In genomic region chr2:46837112-46837454, GRCh38 we compare ENCODE assay signal across 10 cellular contexts.
DNase-seq lines count a peak whose midpoint lies in the region; ATAC-seq and TF ChIP-seq lines count a peak whose summit lies in the region.
"Had no signal": no experiment of that assay in that cellular context is flagged by ENCODE, and none has a peak within 500 bp of the region (broad histone marks: within the 10 kb centered on the region; RNA-seq: fewer than 3 reads in every experiment).

No MANE protein-coding gene starts in this region.

- no peak overlapping the region for H3K4ac ChIP-seq in neuronal stem cell (ENCODE audit: low read length)

- no peak overlapping the region for H4K91ac ChIP-seq in neuronal stem cell (ENCODE audit: low read depth, low read length, poor library complexity)

- H3K23ac ChIP-seq in neuronal stem cell (ENCODE audit: low read depth, low read length, poor library complexity), result no peak overlapping the region

- H2AFZ ChIP-seq in GM23248, result no peak overlapping the region
- no peak overlapping the region for H2AFZ ChIP-seq in neuronal stem cell (ENCODE audit: low read length)

- H3K27ac ChIP-seq in GM23248 (peak overlapping the region; percentile 21; the same call in 1 of the 2 replicates), Peyer's patch (no peak overlapping the region), neuronal stem cell (replicated peaks; ENCODE audit: low read length) (no peak overlapping the region), upper lobe of right lung (no peak overlapping the region)
- H3K27ac ChIP-seq: BLaER1 had no signal

- H3K27me3 ChIP-seq in GM23248 (replicated peaks; ENCODE audit: insufficient read depth), result no peaks in the 10 kb centered on the region
- H3K27me3 ChIP-seq in Peyer's patch, result no peaks in the 10 kb centered on the region
- H3K27me3 ChIP-seq in neuronal stem cell (ENCODE audit: control insufficient read depth in 3 of 3, insufficient read depth in 3 of 3, low read depth in 1 of 3, low read length in 3 of 3), result peaks cover 0 to 38% (median 0%) of the 10 kb centered on the region in 3 experiments
- no peaks in the 10 kb centered on the region for H3K27me3 ChIP-seq in upper lobe of right lung
- H3K27me3 ChIP-seq: BLaER1 had no signal

- H3K4me2 ChIP-seq in GM23248 (ENCODE audit: unreplicated experiment) (no peak overlapping the region), neuronal stem cell (ENCODE audit: insufficient read depth, low read length, poor library complexity, severe bottlenecking) (no peak overlapping the region)

- H3K4me3 ChIP-seq in GM23248 (no peak overlapping the region), Peyer's patch (no peak overlapping the region), neuronal stem cell (ENCODE audit: low read length in 2 of 2) (no peak overlapping the region), upper lobe of right lung (no peak overlapping the region)
- H3K4me3 ChIP-seq: BLaER1 had no signal

- no peak overlapping the region for H3K18ac ChIP-seq in neuronal stem cell (ENCODE audit: low read length)

- H3K79me1 ChIP-seq in neuronal stem cell (ENCODE audit: low read depth, low read length), result no peaks in the 10 kb centered on the region

- H2AK5ac ChIP-seq in neuronal stem cell (ENCODE audit: low read depth, low read length), result no peak overlapping the region

- 94 to 95% methylated on average over 10 of the region's 10 CpGs for WGBS in GM23248 (ENCODE audit: low coverage in 1 of 2, low lambda C conversion rate in 2 of 2, missing lambda C conversion rate in 2 of 2), 2 experiments
- WGBS in neuronal stem cell (ENCODE audit: extremely low coverage in 2 of 2, insufficient read length in 2 of 2, insufficient replicate concordance in 1 of 2), 2 donors, result no CpG with 5 or more reads among the region's 10 CpGs

- peaks cover 20% of the 10 kb centered on the region for H3K4me1 ChIP-seq in GM23248 (ENCODE audit: insufficient read depth)
- no peaks in the 10 kb centered on the region for H3K4me1 ChIP-seq in Peyer's patch
- H3K4me1 ChIP-seq in neuronal stem cell (ENCODE audit: control insufficient read depth in 2 of 2, insufficient read depth in 1 of 2, low read depth in 1 of 2, low read length in 2 of 2), result no peaks in the 10 kb centered on the region
- H3K4me1 ChIP-seq in upper lobe of right lung, result no peaks in the 10 kb centered on the region

- in situ Hi-C loops in GM23248 (cut with MboI), result no loop called here

- H4K8ac ChIP-seq in neuronal stem cell (ENCODE audit: low read depth, low read length), result no peak overlapping the region

- H2BK5ac ChIP-seq in neuronal stem cell (ENCODE audit: low read length), result no peak overlapping the region

- H3K36me3 ChIP-seq in GM23248 (ENCODE audit: low read depth) (peaks cover 6% of the 10 kb centered on the region; the same call in 1 of the 2 replicates), Peyer's patch (no peaks in the 10 kb centered on the region), neuronal stem cell (replicated peaks in 1 of 2; ENCODE audit: control insufficient read depth in 2 of 2, insufficient read depth in 2 of 2, low read length in 2 of 2) (no peaks in the 10 kb centered on the region), upper lobe of right lung (no peaks in the 10 kb centered on the region)
- H3K36me3 ChIP-seq: BLaER1 had no signal

- no peaks in the 10 kb centered on the region for H4K20me1 ChIP-seq in GM23248 (ENCODE audit: insufficient read depth)
- H4K20me1 ChIP-seq: BLaER1 had no signal

- no peak for ATAC-seq in upper lobe of right lung
- ATAC-seq in HG02970 (IDR thresholded peaks at IDR 0.05; ENCODE audit: low FRiP score, unreplicated experiment), result no peak
- ATAC-seq in HG03025 (IDR thresholded peaks at IDR 0.05; ENCODE audit: low FRiP score, unreplicated experiment), result no peak

- intact Hi-C loops in upper lobe of right lung (cut with DNase I), result no loop called here

- DNase-seq in GM23248, result no peak
- DNase-seq in Peyer's patch, result peak in 2 of 3 donors; percentile 13 to 24
- no peak for DNase-seq in neuronal stem cell (ENCODE audit: low spot score)
- DNase-seq in upper lobe of right lung, result peak; percentile 23
- DNase-seq: AML-193; CD4-positive, CD25-positive, alpha-beta regulatory T cell; DMS53 had no signal

- no peak overlapping the region for H2BK12ac ChIP-seq in neuronal stem cell (ENCODE audit: low read length)

- H3K14ac ChIP-seq in neuronal stem cell (ENCODE audit: low read length), result peak overlapping the region; percentile 10

- H3F3A ChIP-seq in GM23248 (ENCODE audit: insufficient read depth), result peaks cover 59% of the 10 kb centered on the region

- no peaks in the 10 kb centered on the region for H3K9me2 ChIP-seq in GM23248 (ENCODE audit: insufficient read depth)

- no peak overlapping the region for H2BK120ac ChIP-seq in neuronal stem cell (ENCODE audit: low read depth, low read length)

- H3K9ac ChIP-seq in GM23248, result no peak overlapping the region
- H3K9ac ChIP-seq in neuronal stem cell (ENCODE audit: low read depth, low read length, poor library complexity), result no peak overlapping the region
- H3K9ac ChIP-seq: BLaER1 had no signal

- peaks cover 56% of the 10 kb centered on the region for H3K79me2 ChIP-seq in GM23248 (ENCODE audit: insufficient read depth)

- TF ChIP-seq CTCF in Peyer's patch (IDR thresholded peaks at IDR 0.05), result no peak
- no peak for TF ChIP-seq CTCF in upper lobe of right lung (IDR thresholded peaks at IDR 0.05)

- H2BK15ac ChIP-seq in neuronal stem cell (ENCODE audit: low read length), result no peak overlapping the region

- H3K9me3 ChIP-seq in GM23248 (ENCODE audit: low read depth) (no peaks in the 10 kb centered on the region), Peyer's patch (no peaks in the 10 kb centered on the region), neuronal stem cell (replicated peaks in 1 of 2; ENCODE audit: control insufficient read depth in 2 of 2, insufficient read depth in 1 of 2, low read depth in 1 of 2, low read length in 2 of 2) (no peaks in the 10 kb centered on the region), upper lobe of right lung (no peaks in the 10 kb centered on the region)
- H3K9me3 ChIP-seq: BLaER1 had no signal

- TF ChIP-seq POLR2A in Peyer's patch (IDR thresholded peaks at IDR 0.05), result no peak

Comparison
In these comparisons a context has a peak if more than half of its experiments do, and no peak if none do; other contexts are left out.
1. DNase-seq: peak in Peyer's patch (2 of 3) and upper lobe of right lung (single experiment); none in GM23248 (single experiment) and neuronal stem cell (single experiment).